Comparison of ENCODE assay signal across 15 cellular contexts in genomic region chr12:49627752-49628360, GRCh38. TPM values are rescaled to one million over a fixed set of nuclear protein-coding genes. Genes with fewer than 3 reads are reported as not detected.
DNase-seq lines count a peak whose midpoint lies in the region; TF ChIP-seq lines count a peak whose summit lies in the region.
"Had no signal": no experiment of that assay in that cellular context is flagged by ENCODE, and none has a peak within 500 bp of the region (broad histone marks: within the 10 kb centered on the region; RNA-seq: fewer than 3 reads in every experiment).

No MANE protein-coding gene starts in this region.

- H3K27me3 ChIP-seq in MG63, result no peaks in the 10 kb centered on the region
- H3K27me3 ChIP-seq: adrenal gland had no signal

- H3K9me3 ChIP-seq in MG63 (no peaks in the 10 kb centered on the region), mesodermal cell (ENCODE audit: control insufficient read depth, low read length) (no peaks in the 10 kb centered on the region)
- H3K9me3 ChIP-seq: adrenal gland had no signal

- peak; percentile 63 for DNase-seq in EL
- DNase-seq in MG63, result peak; percentile 43
- peak; percentile 47 to 69 for DNase-seq in cardiac fibroblast (ENCODE audit: low read depth in 2 of 2)
- no peak for DNase-seq in NCI-H2107 treated with DMSO at 0.1 percent for 48 hours (lab: John Stamatoyannopoulos, UW; ENCODE audit: unreplicated experiment)
- DNase-seq in COLO668 (lab: John Stamatoyannopoulos, UW; ENCODE audit: unreplicated experiment), result no peak
- DNase-seq in HK-2 (ENCODE audit: unreplicated experiment), result no peak
- DNase-seq: CD8-positive, alpha-beta memory T cell; effector CD4-positive, alpha-beta T cell; naive thymus-derived CD8-positive, alpha-beta T cell; NCI-H1105; NCI-H345; retina; stimulated activated naive B cell treated with anti-CD40 and anti-IgM and Interleukin-4, amounts not matched to agents 10 μg/mL and 1 μg/mL and 100 μg/mL, for 72 hours had no signal

- H3K4me3 ChIP-seq in MG63 (no peak overlapping the region), cardiac fibroblast (replicated peaks in 1 of 2; ENCODE audit: low read depth in 2 of 2, low read length in 2 of 2) (no peak overlapping the region), mesodermal cell (ENCODE audit: extremely low read depth, insufficient read depth, low read length, poor library complexity, severe bottlenecking) (no peak overlapping the region)
- H3K4me3 ChIP-seq: adrenal gland had no signal

- peak overlapping the region; percentile 36 for H3K27ac ChIP-seq in mesodermal cell (ENCODE audit: low read depth, low read length, severe bottlenecking)

- H3K4me1 ChIP-seq in mesodermal cell (ENCODE audit: control insufficient read depth, insufficient read depth, low read length, poor library complexity, severe bottlenecking), result peaks cover 5% of the 10 kb centered on the region

- 94% methylated on average over 2 to 3 of the region's 3 CpGs for WGBS in mesodermal cell (ENCODE audit: insufficient coverage in 2 of 2), 2 experiments

- TF ChIP-seq CTCF in cardiac fibroblast (IDR thresholded peaks at IDR 0.05; ENCODE audit: low read depth, low read length), result no peak

- H3K36me3 ChIP-seq in MG63 (no peaks in the 10 kb centered on the region), mesodermal cell (ENCODE audit: control insufficient read depth, insufficient read depth, low read length) (peaks cover 4% of the 10 kb centered on the region)

RNA-seq across cellular contexts. Expression of gene PRPF40B, which starts 4.5 kb away (rescaled TPM):
- total RNA-seq in MG63 (2014; rRNA removed; shearing (Covaris generic); ENCODE audit: low replicate concordance), result 4.8 and 8.6 TPM in 2 replicates
- polyA plus RNA-seq in mesodermal cell (2013, experiment 1 of 2), result 14.7 TPM
- polyA plus RNA-seq in mesodermal cell (2013, experiment 2 of 2), result 13.0 TPM

RNA-seq across cellular contexts. Expression of gene FAM186B, which starts 22.4 kb away (rescaled TPM):
- not detected in 2 replicates for total RNA-seq in MG63 (2014; rRNA removed; shearing (Covaris generic); ENCODE audit: low replicate concordance)
- polyA plus RNA-seq in mesodermal cell (2013, experiment 1 of 2), result 0.18 TPM
- 0.20 TPM for polyA plus RNA-seq in mesodermal cell (2013, experiment 2 of 2)
- polyA plus RNA-seq: CD8-positive, alpha-beta memory T cell had no signal

RNA-seq across cellular contexts. Expression of gene MCRS1, which starts 59.9 kb away (rescaled TPM):
- 54.4 and 107 TPM in 2 replicates for total RNA-seq in MG63 (2014; rRNA removed; shearing (Covaris generic); ENCODE audit: low replicate concordance)
- 55.6 TPM for polyA plus RNA-seq in mesodermal cell (2013, experiment 1 of 2)
- 48.8 TPM for polyA plus RNA-seq in mesodermal cell (2013, experiment 2 of 2)

Comparison
In these comparisons a context has a peak if more than half of its experiments do, and no peak if none do; other contexts are left out.
1. DNase-seq: peak in EL (single experiment), MG63 (single experiment) and cardiac fibroblast (2 of 2); none in NCI-H2107 treated with DMSO at 0.1 percent for 48 hours (single experiment), COLO668 (single experiment) and HK-2 (single experiment).